22 cellular contexts compared by ENCODE assay signal in the genomic region with DNA sequence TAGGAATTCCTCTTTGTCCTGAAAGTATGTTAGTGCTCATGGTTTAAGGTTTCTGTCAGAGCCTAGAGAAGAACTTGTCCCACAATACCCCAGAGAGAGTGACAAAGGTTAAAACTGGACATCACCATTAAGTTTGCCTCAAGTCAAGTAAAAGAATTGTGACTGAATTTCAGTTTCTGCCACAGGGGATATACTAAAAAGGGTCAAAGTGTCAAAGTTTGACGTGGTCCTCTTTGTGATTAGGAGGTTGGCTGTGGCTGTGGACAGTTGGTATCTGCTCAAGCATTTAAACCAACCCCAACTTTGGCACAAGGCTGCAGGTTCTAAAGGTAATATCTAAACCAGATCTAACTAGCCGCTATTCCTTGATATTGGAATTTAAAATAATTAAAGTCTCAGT. TPM values are rescaled to one million over a fixed set of nuclear protein-coding genes. Genes with fewer than 3 reads are reported as not detected.
DNase-seq lines count a peak whose midpoint lies in the region; ATAC-seq, FAIRE-seq and TF ChIP-seq lines count a peak whose summit lies in the region.
"Had no signal": no experiment of that assay in that cellular context is flagged by ENCODE, and none has a peak within 500 bp of the region (broad histone marks: within the 10 kb centered on the region; RNA-seq: fewer than 3 reads in every experiment).

No MANE protein-coding gene starts in this region.

- POLR2A ChIA-PET in HEK293T (lab: Yijun Ruan, JAX), result no interaction called here
- POLR2A ChIA-PET in CD8-positive, alpha-beta T cell (lab: Charles Lee), result no interaction called here

- CTCF ChIA-PET in HEK293T (lab: Yijun Ruan, JAX), result interaction anchor here (0.7 kb wide), 1 partner anchor 13 kb away, joined by 3 read pairs; no protein-coding TSS in a partner anchor
- CTCF ChIA-PET in CD8-positive, alpha-beta T cell (lab: Charles Lee), result no interaction called here

- H3K4me3 Mint-ChIP-seq in CD8-positive, alpha-beta T cell, result no peak overlapping the region
- H3K4me3 Mint-ChIP-seq: CD4-positive, alpha-beta memory T cell; T-cell had no signal

- no peaks in the 10 kb centered on the region for H3K9me3 Mint-ChIP-seq in CD8-positive, alpha-beta T cell
- H3K9me3 Mint-ChIP-seq: T-cell had no signal

- H3K27ac Mint-ChIP-seq in CD8-positive, alpha-beta T cell, result no peak overlapping the region
- H3K27ac Mint-ChIP-seq: T-cell had no signal

- no peak overlapping the region for H3K27ac ChIP-seq in CD8-positive, alpha-beta T cell (ENCODE audit: low read depth, low read length)
- H3K27ac ChIP-seq: BLaER1, KMS-11 had no signal

- peak; percentile 56 for ATAC-seq in GM18520 (IDR thresholded peaks at IDR 0.05; ENCODE audit: unreplicated experiment)
- ATAC-seq in HG02759 (IDR thresholded peaks at IDR 0.05; ENCODE audit: unreplicated experiment), result peak; percentile 70
- ATAC-seq in HG02870 (IDR thresholded peaks at IDR 0.05; ENCODE audit: unreplicated experiment), result no peak
- ATAC-seq in CD8-positive, alpha-beta T cell, result no peak
- ATAC-seq: PC-3, SK-N-SH treated with all-trans-retinoic acid at 6 μM for 48 hours, T-cell had no signal

- intact Hi-C loops in CD8-positive, alpha-beta T cell (cut with DNase I, micrococcal nuclease), result no loop called here

- DNase-seq in GM19239 (ENCODE audit: insufficient read length, low spot score) (peak; percentile 15), inferior parietal cortex (ENCODE audit: extremely low spot score) (no peak), HEK293T (ENCODE audit: extremely low spot score) (no peak)
- no peak for DNase-seq in CD8-positive, alpha-beta T cell
- DNase-seq: CD4-positive, alpha-beta memory T cell; DMS53; H7; NCI-H1417; NCI-H187; NCI-H345; NCI-H524 treated with DMSO at 0.1 percent for 48 hours; PC-3; RPMI8226; SIG-M5; T-cell; T-helper 9 cell had no signal

- H3K36me3 Mint-ChIP-seq in CD8-positive, alpha-beta T cell, result no peaks in the 10 kb centered on the region
- H3K36me3 Mint-ChIP-seq: CD4-positive, alpha-beta memory T cell; T-cell had no signal

- H3K4me1 ChIP-seq in CD8-positive, alpha-beta T cell (ENCODE audit: insufficient read depth, low read length), result no peaks in the 10 kb centered on the region
- H3K4me1 ChIP-seq: BLaER1 had no signal

- FAIRE-seq in GM19239 (lab: Jason Lieb, UNC), result peak; percentile 89

- no peaks in the 10 kb centered on the region for H3K27me3 ChIP-seq in CD8-positive, alpha-beta T cell (ENCODE audit: insufficient read depth, low read length)
- H3K27me3 ChIP-seq: BLaER1 had no signal

- no peaks in the 10 kb centered on the region for H3K4me1 Mint-ChIP-seq in CD8-positive, alpha-beta T cell (ENCODE audit: low read depth)
- H3K4me1 Mint-ChIP-seq: CD4-positive, alpha-beta memory T cell; T-cell had no signal

- no peak for TF ChIP-seq CTCF in CD8-positive, alpha-beta T cell (IDR thresholded peaks at IDR 0.05)

- H3K9me3 ChIP-seq in CD8-positive, alpha-beta T cell (ENCODE audit: low read length), result no peaks in the 10 kb centered on the region
- H3K9me3 ChIP-seq: BLaER1 had no signal

- no peak overlapping the region for H3K4me3 ChIP-seq in CD8-positive, alpha-beta T cell (ENCODE audit: low read depth, low read length)
- H3K4me3 ChIP-seq: BLaER1 had no signal

- peaks cover 4% of the 10 kb centered on the region for H3K27me3 Mint-ChIP-seq in CD8-positive, alpha-beta T cell (ENCODE audit: low read depth)

- no peaks in the 10 kb centered on the region for H3K36me3 ChIP-seq in CD8-positive, alpha-beta T cell (ENCODE audit: insufficient read depth, low read length)
- H3K36me3 ChIP-seq: BLaER1 had no signal

TF ChIP-seq in HEK293T, 16 proteins besides CTCF, POLR2A, EP300 and RAD21:
- TF ChIP-seq LEF1 (IDR thresholded peaks at IDR 0.05; ENCODE audit: borderline replicate concordance) (no peak), SUZ12 (IDR thresholded peaks at IDR 0.05) (no peak), FOXA1 (IDR thresholded peaks at IDR 0.05) (no peak), FOXK2 (IDR thresholded peaks at IDR 0.05) (no peak), ELF4 (IDR thresholded peaks at IDR 0.05) (no peak), SP1 (IDR thresholded peaks at IDR 0.05) (no peak), HDGF (IDR thresholded peaks at IDR 0.05; ENCODE audit: borderline replicate concordance) (no peak), ARNT (IDR thresholded peaks at IDR 0.05) (no peak), FOXM1 (IDR thresholded peaks at IDR 0.05; ENCODE audit: borderline replicate concordance) (no peak), TARDBP (IDR thresholded peaks at IDR 0.05) (no peak), CTBP1 (IDR thresholded peaks at IDR 0.05; ENCODE audit: borderline replicate concordance) (no peak), L3MBTL2 (conservative IDR thresholded peaks at IDR 0.05) (no peak), NFRKB (IDR thresholded peaks at IDR 0.05) (no peak), BHLHE40 (IDR thresholded peaks at IDR 0.05; ENCODE audit: borderline replicate concordance) (no peak), PKNOX1 (IDR thresholded peaks at IDR 0.05) (no peak), ZNF384 (IDR thresholded peaks at IDR 0.05) (no peak)

RNA-seq across cellular contexts. Expression of gene FMN1, which starts 26.1 kb away (rescaled TPM):
- total RNA-seq in CD8-positive, alpha-beta T cell, result under 1 TPM; 0.19 to 0.33 TPM

Comparison
In these comparisons a context has a peak if more than half of its experiments do, and no peak if none do; other contexts are left out.
1. ATAC-seq: peak in GM18520 (single experiment) and HG02759 (single experiment); none in HG02870 (single experiment) and CD8-positive, alpha-beta T cell (single experiment).